In genomic region chr10:16995867-16996529, GRCh38 we compare ENCODE assay signal across 10 cellular contexts.
DNase-seq lines count a peak whose midpoint lies in the region; ATAC-seq and TF ChIP-seq lines count a peak whose summit lies in the region.
"Had no signal": no experiment of that assay in that cellular context is flagged by ENCODE, and none has a peak within 500 bp of the region (broad histone marks: within the 10 kb centered on the region; RNA-seq: fewer than 3 reads in every experiment).

No MANE protein-coding gene starts in this region.

- H3K4me3 ChIP-seq in hepatocyte (no peak overlapping the region), suprapubic skin (no peak overlapping the region)

- peaks cover 7% of the 10 kb centered on the region for H3K4me1 ChIP-seq in hepatocyte (ENCODE audit: insufficient read depth)
- peaks cover 13% of the 10 kb centered on the region for H3K4me1 ChIP-seq in suprapubic skin

- H3K27me3 Mint-ChIP-seq in activated naive CD8-positive, alpha-beta T cell treated with anti-CD3 and anti-CD28 coated beads, Interleukin-2, amount 10 ng/mL, durations not matched to agents 7 days and 5 days: no peaks in the 10 kb centered on the region

- TF ChIP-seq CTCF in hepatocyte (IDR thresholded peaks at IDR 0.05; ENCODE audit: poor library complexity) (no peak), suprapubic skin (IDR thresholded peaks at IDR 0.05) (no peak)

- POLR2A ChIA-PET in activated naive CD8-positive, alpha-beta T cell treated with anti-CD3 and anti-CD28 coated beads, Interleukin-2, amount 10 ng/mL, durations not matched to agents 7 days and 5 days (lab: Charles Lee): interaction anchor here (1.7 kb wide), 1 partner anchor 233 kb away, joined by 8 read pairs; no protein-coding TSS in a partner anchor

- H3K9me3 ChIP-seq in hepatocyte (ENCODE audit: low read depth) (no peaks in the 10 kb centered on the region), suprapubic skin (no peaks in the 10 kb centered on the region)

- H3K27ac ChIP-seq in hepatocyte: peak overlapping the region; percentile 47
- H3K27ac ChIP-seq in suprapubic skin: peak overlapping the region; percentile 21
- H3K27ac ChIP-seq: 22Rv1, KMS-11 had no signal

- H3K36me3 ChIP-seq in hepatocyte (replicated peaks; ENCODE audit: insufficient read depth, low read depth): no peaks in the 10 kb centered on the region
- H3K36me3 ChIP-seq in suprapubic skin: no peaks in the 10 kb centered on the region

- DNase-seq in DMS53 (lab: John Stamatoyannopoulos, UW) (peak; percentile 31), DMS53 treated with DMSO at 0.1 percent for 48 hours (lab: John Stamatoyannopoulos, UW; ENCODE audit: unreplicated experiment) (no peak), hepatocyte (ENCODE audit: low spot score) (no peak), suprapubic skin (ENCODE audit: low spot score in 2 of 2) (no peak), DMS114 treated with DMSO at 0.1 percent for 48 hours (lab: John Stamatoyannopoulos, UW; ENCODE audit: unreplicated experiment) (no peak), DMS 273 treated with DMSO at 0.1 percent for 48 hours (lab: John Stamatoyannopoulos, UW) (no peak)
- DNase-seq in activated naive CD8-positive, alpha-beta T cell treated with anti-CD3 and anti-CD28 coated beads, Interleukin-2, amount 10 ng/mL, durations not matched to agents 7 days and 5 days: no peak

- peak overlapping the region; percentile 42 for H3K4me2 ChIP-seq in hepatocyte
- H3K4me2 ChIP-seq: KMS-11 had no signal

- 38% methylated on average over 6 of the region's 6 CpGs for WGBS in hepatocyte (ENCODE audit: low lambda C conversion rate, missing lambda C conversion rate)
- WGBS in suprapubic skin: 30% methylated on average over 6 of the region's 6 CpGs

- H3K9me2 ChIP-seq in hepatocyte (replicated peaks; ENCODE audit: insufficient read depth): no peaks in the 10 kb centered on the region

- peak; percentile 56 for ATAC-seq in activated naive CD8-positive, alpha-beta T cell treated with anti-CD3 and anti-CD28 coated beads, Interleukin-2, amount 10 ng/mL, durations not matched to agents 7 days and 5 days (ENCODE audit: low read depth)
- no peak for ATAC-seq in HG02938 (IDR thresholded peaks at IDR 0.05; ENCODE audit: unreplicated experiment)

- H2AFZ ChIP-seq in hepatocyte: peak overlapping the region; percentile 19

- H3K27ac Mint-ChIP-seq in activated naive CD8-positive, alpha-beta T cell treated with anti-CD3 and anti-CD28 coated beads, Interleukin-2, amount 10 ng/mL, durations not matched to agents 7 days and 5 days: peak overlapping the region; percentile 72

- TF ChIP-seq POLR2A in suprapubic skin (IDR thresholded peaks at IDR 0.05): no peak

- no peaks in the 10 kb centered on the region for H3K27me3 ChIP-seq in hepatocyte
- H3K27me3 ChIP-seq in suprapubic skin: no peaks in the 10 kb centered on the region

- peak overlapping the region; percentile 37 for H3K4me3 Mint-ChIP-seq in activated naive CD8-positive, alpha-beta T cell treated with anti-CD3 and anti-CD28 coated beads, Interleukin-2, amount 10 ng/mL, durations not matched to agents 7 days and 5 days

- H4K20me1 ChIP-seq in hepatocyte (ENCODE audit: insufficient read depth, poor library complexity, severe bottlenecking): no peaks in the 10 kb centered on the region

- no peaks in the 10 kb centered on the region for H3K79me2 ChIP-seq in hepatocyte

- peaks cover 12% of the 10 kb centered on the region for H3K4me1 Mint-ChIP-seq in activated naive CD8-positive, alpha-beta T cell treated with anti-CD3 and anti-CD28 coated beads, Interleukin-2, amount 10 ng/mL, durations not matched to agents 7 days and 5 days

- H3K36me3 Mint-ChIP-seq in activated naive CD8-positive, alpha-beta T cell treated with anti-CD3 and anti-CD28 coated beads, Interleukin-2, amount 10 ng/mL, durations not matched to agents 7 days and 5 days: peaks cover 2% of the 10 kb centered on the region

- peaks cover 2% of the 10 kb centered on the region for H3K9me3 Mint-ChIP-seq in activated naive CD8-positive, alpha-beta T cell treated with anti-CD3 and anti-CD28 coated beads, Interleukin-2, amount 10 ng/mL, durations not matched to agents 7 days and 5 days

- TF ChIP-seq EP300 in suprapubic skin (IDR thresholded peaks at IDR 0.05): no peak
